In the genomic region with DNA sequence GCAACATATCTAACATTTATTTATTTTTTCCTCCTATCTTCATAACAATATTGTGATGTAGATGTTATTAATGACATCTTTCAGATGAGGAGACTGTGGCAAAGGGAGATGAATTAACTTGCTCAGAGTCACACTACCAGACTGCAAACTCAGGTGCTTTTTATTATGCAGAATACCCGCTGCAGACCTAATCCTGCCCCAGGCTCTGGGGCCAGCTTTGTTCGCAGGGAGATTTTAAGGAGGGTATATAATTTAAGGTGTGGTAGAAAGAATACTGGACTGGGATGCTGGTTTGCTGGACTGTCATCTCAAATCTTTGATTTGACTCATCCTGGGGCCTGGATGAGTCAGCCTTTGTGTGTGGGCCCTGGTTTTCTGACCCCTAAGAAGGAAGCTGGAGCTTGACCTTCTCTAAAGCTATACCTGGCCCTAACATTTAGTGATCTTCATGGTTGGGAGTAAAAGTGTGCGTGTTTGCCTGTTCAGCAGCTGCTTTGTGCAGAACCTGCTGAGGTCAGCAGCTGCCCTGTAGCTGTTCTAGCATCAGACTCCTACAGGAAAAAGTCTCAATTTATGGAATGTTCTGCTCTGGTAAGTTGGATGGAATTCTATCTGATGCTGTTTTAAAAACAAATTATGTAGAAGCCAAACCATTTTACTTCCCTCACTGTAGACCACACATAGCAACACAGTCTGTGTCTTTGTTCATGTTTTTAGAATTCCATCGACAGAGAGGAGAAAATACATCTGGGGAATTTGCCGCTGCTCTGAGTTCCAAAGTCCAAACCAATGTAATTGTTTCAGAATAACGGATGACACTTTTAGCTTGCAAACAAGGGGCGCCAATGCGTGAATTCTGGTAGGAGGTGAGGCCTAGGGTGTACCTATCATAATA, we compare ENCODE assay signal across 9 cellular contexts. TPM values are rescaled to one million over a fixed set of nuclear protein-coding genes. Genes with fewer than 3 reads are reported as not detected.
DNase-seq lines count a peak whose midpoint lies in the region; ATAC-seq and TF ChIP-seq lines count a peak whose summit lies in the region.
"Had no signal": no experiment of that assay in that cellular context is flagged by ENCODE, and none has a peak within 500 bp of the region (broad histone marks: within the 10 kb centered on the region; RNA-seq: fewer than 3 reads in every experiment).

No MANE protein-coding gene starts in this region.

- H3K27ac Mint-ChIP-seq in glutamatergic neuron (ENCODE audit: unreplicated experiment), result peak overlapping the region; percentile 89

- no peak for TF ChIP-seq CTCF in glutamatergic neuron (IDR thresholded peaks at IDR 0.05; ENCODE audit: partially characterized antibody, unreplicated experiment)

- peak; percentile 44 for ATAC-seq in GM21447 (IDR thresholded peaks at IDR 0.05; ENCODE audit: unreplicated experiment)
- ATAC-seq in HG03469 (IDR thresholded peaks at IDR 0.05; ENCODE audit: unreplicated experiment), result peak; percentile 57

- peaks cover 45% of the 10 kb centered on the region for H3K4me1 Mint-ChIP-seq in glutamatergic neuron (ENCODE audit: low read depth, unreplicated experiment)

- peaks cover 17% of the 10 kb centered on the region for H3K36me3 Mint-ChIP-seq in glutamatergic neuron (ENCODE audit: unreplicated experiment)

- intact Hi-C loops in cardiac septum (cut with DNase I), result no loop called here

- peaks cover 31% of the 10 kb centered on the region for H3K27me3 Mint-ChIP-seq in glutamatergic neuron (ENCODE audit: unreplicated experiment)

- DNase-seq in EL (peak; percentile 64), glutamatergic neuron (no peak), cardiac septum (ENCODE audit: low spot score) (no peak), dedifferentiated amniotic fluid mesenchymal stem cell (ENCODE audit: extremely low spot score) (no peak)
- DNase-seq in activated CD4-positive, CD25-positive, alpha-beta regulatory T cell (lab: John Stamatoyannopoulos, UW), result no peak
- no peak for DNase-seq in activated CD4-positive, alpha-beta T cell treated with anti-CD3 and anti-CD28 coated beads, Interleukin-2, amount 50 U/mL, for 4 hours
- DNase-seq: NCI-H345 had no signal

- peak overlapping the region; percentile 56 for H3K4me3 Mint-ChIP-seq in glutamatergic neuron (ENCODE audit: unreplicated experiment)

- H3K9me3 Mint-ChIP-seq in glutamatergic neuron (ENCODE audit: unreplicated experiment), result peaks cover 23% of the 10 kb centered on the region

RNA-seq across cellular contexts. Expression of gene SLC36A1, which starts 4.5 kb away (rescaled TPM):
- total RNA-seq in glutamatergic neuron (ENCODE audit: unreplicated experiment) (117 TPM), cardiac septum (3.3 TPM)

Comparison
In these comparisons a context has a peak if more than half of its experiments do, and no peak if none do; other contexts are left out.
1. RNA of gene SLC36A1, which starts 4.5 kb away (total RNA-seq): 117 TPM in glutamatergic neuron (single experiment); 3.3 TPM in cardiac septum (single experiment); every median in the first group is over 10 times any median in the second.